In genomic region chr9:130847306-130848217, GRCh38 we compare ENCODE assay signal across 1 cellular context.
TF ChIP-seq lines count a peak whose summit lies in the region.

No MANE protein-coding gene starts in this region.

TF ChIP-seq in HEK293, 187 proteins besides CTCF, POLR2A, EP300 and RAD21 (continued from another document):
- TF ChIP-seq, protein P1, sequence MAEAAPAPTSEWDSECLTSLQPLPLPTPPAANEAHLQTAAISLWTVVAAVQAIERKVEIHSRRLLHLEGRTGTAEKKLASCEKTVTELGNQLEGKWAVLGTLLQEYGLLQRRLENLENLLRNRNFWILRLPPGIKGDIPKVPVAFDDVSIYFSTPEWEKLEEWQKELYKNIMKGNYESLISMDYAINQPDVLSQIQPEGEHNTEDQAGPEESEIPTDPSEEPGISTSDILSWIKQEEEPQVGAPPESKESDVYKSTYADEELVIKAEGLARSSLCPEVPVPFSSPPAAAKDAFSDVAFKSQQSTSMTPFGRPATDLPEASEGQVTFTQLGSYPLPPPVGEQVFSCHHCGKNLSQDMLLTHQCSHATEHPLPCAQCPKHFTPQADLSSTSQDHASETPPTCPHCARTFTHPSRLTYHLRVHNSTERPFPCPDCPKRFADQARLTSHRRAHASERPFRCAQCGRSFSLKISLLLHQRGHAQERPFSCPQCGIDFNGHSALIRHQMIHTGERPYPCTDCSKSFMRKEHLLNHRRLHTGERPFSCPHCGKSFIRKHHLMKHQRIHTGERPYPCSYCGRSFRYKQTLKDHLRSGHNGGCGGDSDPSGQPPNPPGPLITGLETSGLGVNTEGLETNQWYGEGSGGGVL (tag by site-specific recombination; IDR thresholded peaks at IDR 0.05) = no peak
- TF ChIP-seq KLF9 (tag by site-specific recombination; IDR thresholded peaks at IDR 0.05; ENCODE audit: low read depth) = no peak
- TF ChIP-seq ZNF518A (tag by site-specific recombination; conservative IDR thresholded peaks at IDR 0.05; ENCODE audit: low read depth) = no peak
- no peak for TF ChIP-seq ZNF561 (tag by site-specific recombination; IDR thresholded peaks at IDR 0.05; ENCODE audit: borderline replicate concordance)
- TF ChIP-seq ZFP37 (tag by site-specific recombination; IDR thresholded peaks at IDR 0.05) = no peak
- TF ChIP-seq HOXD13 (CRISPR knock-in tag; IDR thresholded peaks at IDR 0.05; ENCODE audit: borderline replicate concordance) = no peak
- no peak for TF ChIP-seq GLI4 (tag by site-specific recombination; IDR thresholded peaks at IDR 0.05)
- peak; percentile 54; the same call in 1 of the 2 replicates for TF ChIP-seq ZNF600 (tag by site-specific recombination; IDR thresholded peaks at IDR 0.05)
- TF ChIP-seq, protein P2, sequence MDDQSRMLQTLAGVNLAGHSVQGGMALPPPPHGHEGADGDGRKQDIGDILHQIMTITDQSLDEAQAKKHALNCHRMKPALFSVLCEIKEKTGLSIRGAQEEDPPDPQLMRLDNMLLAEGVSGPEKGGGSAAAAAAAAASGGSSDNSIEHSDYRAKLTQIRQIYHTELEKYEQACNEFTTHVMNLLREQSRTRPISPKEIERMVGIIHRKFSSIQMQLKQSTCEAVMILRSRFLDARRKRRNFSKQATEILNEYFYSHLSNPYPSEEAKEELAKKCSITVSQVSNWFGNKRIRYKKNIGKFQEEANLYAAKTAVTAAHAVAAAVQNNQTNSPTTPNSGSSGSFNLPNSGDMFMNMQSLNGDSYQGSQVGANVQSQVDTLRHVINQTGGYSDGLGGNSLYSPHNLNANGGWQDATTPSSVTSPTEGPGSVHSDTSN (CRISPR knock-in tag; IDR thresholded peaks at IDR 0.05) = no peak
- TF ChIP-seq, protein P3, sequence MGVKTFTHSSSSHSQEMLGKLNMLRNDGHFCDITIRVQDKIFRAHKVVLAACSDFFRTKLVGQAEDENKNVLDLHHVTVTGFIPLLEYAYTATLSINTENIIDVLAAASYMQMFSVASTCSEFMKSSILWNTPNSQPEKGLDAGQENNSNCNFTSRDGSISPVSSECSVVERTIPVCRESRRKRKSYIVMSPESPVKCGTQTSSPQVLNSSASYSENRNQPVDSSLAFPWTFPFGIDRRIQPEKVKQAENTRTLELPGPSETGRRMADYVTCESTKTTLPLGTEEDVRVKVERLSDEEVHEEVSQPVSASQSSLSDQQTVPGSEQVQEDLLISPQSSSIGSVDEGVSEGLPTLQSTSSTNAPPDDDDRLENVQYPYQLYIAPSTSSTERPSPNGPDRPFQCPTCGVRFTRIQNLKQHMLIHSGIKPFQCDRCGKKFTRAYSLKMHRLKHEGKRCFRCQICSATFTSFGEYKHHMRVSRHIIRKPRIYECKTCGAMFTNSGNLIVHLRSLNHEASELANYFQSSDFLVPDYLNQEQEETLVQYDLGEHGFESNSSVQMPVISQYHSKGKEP (tag by site-specific recombination; IDR thresholded peaks at IDR 0.05) = no peak
